ENCODE assay signal across 23 cellular contexts in the genomic region with DNA sequence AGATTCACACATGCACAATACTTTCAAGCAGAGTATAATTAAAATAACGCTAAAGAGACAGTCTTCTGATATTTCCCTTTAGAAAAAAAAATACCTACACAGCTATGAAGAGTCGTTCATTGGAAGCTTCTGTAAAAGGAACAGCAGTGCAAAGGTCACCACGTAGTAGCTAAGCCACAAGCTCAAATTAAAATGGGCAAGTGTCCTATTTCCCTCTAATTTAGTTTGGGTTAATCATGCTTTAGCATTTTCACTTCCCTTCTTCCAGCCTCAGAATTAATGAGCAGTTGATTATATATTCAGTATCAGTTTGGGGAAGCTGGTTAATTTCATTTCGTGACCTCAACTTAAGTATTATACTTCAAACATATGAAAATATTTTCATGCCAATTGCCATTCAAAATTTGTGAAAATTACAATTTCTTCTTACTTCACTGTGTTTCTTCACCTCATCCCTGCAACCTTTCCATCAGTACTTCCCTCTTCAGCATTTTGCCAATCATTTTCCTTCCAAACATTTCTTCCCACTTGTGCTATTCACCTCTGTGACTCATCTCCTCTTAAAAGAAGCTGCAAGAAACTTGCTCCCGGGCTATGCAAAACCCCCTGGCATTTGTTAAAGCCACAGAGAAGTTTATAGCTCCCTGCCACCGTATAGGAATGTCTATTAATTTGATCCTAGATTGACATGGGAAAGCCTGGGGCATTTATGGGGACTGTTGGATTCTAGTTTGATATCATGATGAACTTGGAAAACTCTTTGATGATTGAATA.
A peak's percentile ranks its signal among the peaks of the same experiment; 100 is the strongest.
DNase-seq lines count a peak whose midpoint lies in the region; ATAC-seq, FAIRE-seq and TF ChIP-seq lines count a peak whose summit lies in the region.
"Had no signal": no experiment of that assay in that cellular context is flagged by ENCODE, and none has a peak within 500 bp of the region (broad histone marks: within the 10 kb centered on the region; RNA-seq: fewer than 3 reads in every experiment).

No MANE protein-coding gene starts in this region.

- no peak overlapping the region for H3K9ac ChIP-seq in astrocyte (ENCODE audit: low read length)
- H3K9ac ChIP-seq: neural progenitor cell, SK-N-SH had no signal

- peak; percentile 23 for DNase-seq in EL
- DNase-seq in LHCN-M2 (ENCODE audit: low read depth), result peak; percentile 2
- peak; percentile 21 for DNase-seq in astrocyte (ENCODE audit: low read depth)
- DNase-seq in kidney tubule cell (ENCODE audit: low spot score), result peak; percentile 24
- no peak for DNase-seq in NCI-H1417 (lab: John Stamatoyannopoulos, UW)
- no peak for DNase-seq in amniotic stem cell (lab: John Stamatoyannopoulos, UW)
- no peak for DNase-seq in nephron progenitor cell
- DNase-seq: activated B cell treated with CpG ODN at 0.5 μM for 24 hours; activated CD8-positive, alpha-beta T cell treated with anti-CD3 and anti-CD28 coated beads for 36 hours; activated naive CD4-positive, alpha-beta T cell treated with anti-CD3 and anti-CD28 coated beads, Interleukin-2, amount 10 ng/mL, durations not matched to agents 7 days and 5 days; activated T-cell treated with anti-CD3 and anti-CD28 coated beads, Interleukin-2, amount 50 U/mL, for 48 hours; body of pancreas; CD4-positive, CD25-positive, alpha-beta regulatory T cell; DMS79; foreskin melanocyte; NCI-H1436 treated with DMSO at 0.1 percent for 48 hours; SK-N-SH; substantia nigra; uterus had no signal

- H3K4me1 ChIP-seq in astrocyte (ENCODE audit: insufficient read depth, low read length), result no peaks in the 10 kb centered on the region
- H3K4me1 ChIP-seq: body of pancreas, neural progenitor cell, uterus had no signal

- H3K9me3 ChIP-seq in astrocyte (ENCODE audit: insufficient read depth, low read depth, low read length), result no peaks in the 10 kb centered on the region
- H3K9me3 ChIP-seq: body of pancreas, SK-N-SH, uterus had no signal

- no peak overlapping the region for H3K4me3 ChIP-seq in astrocyte (ENCODE audit: insufficient read depth, low read depth, low read length)
- H3K4me3 ChIP-seq: body of pancreas, coronary artery, neural progenitor cell, uterus had no signal

- no peaks in the 10 kb centered on the region for H3K9me3 Mint-ChIP-seq in astrocyte (ENCODE audit: unreplicated experiment)
- H3K9me3 Mint-ChIP-seq in nephron progenitor cell, result no peaks in the 10 kb centered on the region
- H3K9me3 Mint-ChIP-seq: activated B cell treated with CpG ODN at 0.5 μM for 24 hours; activated CD8-positive, alpha-beta T cell treated with anti-CD3 and anti-CD28 coated beads for 36 hours; activated naive CD4-positive, alpha-beta T cell treated with anti-CD3 and anti-CD28 coated beads, Interleukin-2, amount 10 ng/mL, durations not matched to agents 7 days and 5 days; neural progenitor cell had no signal

- no peaks in the 10 kb centered on the region for H3K27me3 ChIP-seq in astrocyte (ENCODE audit: insufficient read depth, low read length)
- H3K27me3 ChIP-seq: body of pancreas, neural progenitor cell, uterus had no signal

- H3K36me3 ChIP-seq in astrocyte (ENCODE audit: insufficient read depth, low read length), result no peaks in the 10 kb centered on the region
- H3K36me3 ChIP-seq: neural progenitor cell, uterus had no signal

- H3K27ac Mint-ChIP-seq in astrocyte (ENCODE audit: unreplicated experiment), result no peak overlapping the region
- no peak overlapping the region for H3K27ac Mint-ChIP-seq in nephron progenitor cell
- H3K27ac Mint-ChIP-seq: activated B cell treated with CpG ODN at 0.5 μM for 24 hours; activated CD8-positive, alpha-beta T cell treated with anti-CD3 and anti-CD28 coated beads for 36 hours; activated naive CD4-positive, alpha-beta T cell treated with anti-CD3 and anti-CD28 coated beads, Interleukin-2, amount 10 ng/mL, durations not matched to agents 7 days and 5 days; CD4-positive, CD25-positive, alpha-beta regulatory T cell; neural progenitor cell had no signal

- H2AFZ ChIP-seq in astrocyte (ENCODE audit: low read depth, low read length), result no peak overlapping the region
- H2AFZ ChIP-seq: neural progenitor cell had no signal

- TF ChIP-seq CTCF in astrocyte (IDR thresholded peaks at IDR 0.05; ENCODE audit: insufficient read depth, low read depth, low read length) (no peak), nephron progenitor cell (IDR thresholded peaks at IDR 0.05) (no peak)

- H3K4me3 Mint-ChIP-seq in astrocyte (ENCODE audit: unreplicated experiment), result no peak overlapping the region
- no peak overlapping the region for H3K4me3 Mint-ChIP-seq in nephron progenitor cell
- H3K4me3 Mint-ChIP-seq: activated B cell treated with CpG ODN at 0.5 μM for 24 hours; activated CD8-positive, alpha-beta T cell treated with anti-CD3 and anti-CD28 coated beads for 36 hours; activated naive CD4-positive, alpha-beta T cell treated with anti-CD3 and anti-CD28 coated beads, Interleukin-2, amount 10 ng/mL, durations not matched to agents 7 days and 5 days; CD4-positive, CD25-positive, alpha-beta regulatory T cell; neural progenitor cell had no signal

- H3K27me3 Mint-ChIP-seq in astrocyte (ENCODE audit: low read depth, unreplicated experiment) (no peaks in the 10 kb centered on the region), nephron progenitor cell (ENCODE audit: low read depth, poor library complexity) (no peaks in the 10 kb centered on the region)
- H3K27me3 Mint-ChIP-seq: activated B cell treated with CpG ODN at 0.5 μM for 24 hours; activated CD8-positive, alpha-beta T cell treated with anti-CD3 and anti-CD28 coated beads for 36 hours; activated naive CD4-positive, alpha-beta T cell treated with anti-CD3 and anti-CD28 coated beads, Interleukin-2, amount 10 ng/mL, durations not matched to agents 7 days and 5 days; CD4-positive, CD25-positive, alpha-beta regulatory T cell had no signal

- no peak for ATAC-seq in GM21576 (IDR thresholded peaks at IDR 0.05; ENCODE audit: unreplicated experiment)
- ATAC-seq: activated CD8-positive, alpha-beta T cell treated with anti-CD3 and anti-CD28 coated beads for 36 hours; body of pancreas; Panc1 had no signal

- no peaks in the 10 kb centered on the region for H3K79me2 ChIP-seq in astrocyte (ENCODE audit: insufficient read depth, low read length)

- H3K4me1 Mint-ChIP-seq in astrocyte (ENCODE audit: low read depth, unreplicated experiment), result peaks cover 10% of the 10 kb centered on the region
- no peaks in the 10 kb centered on the region for H3K4me1 Mint-ChIP-seq in nephron progenitor cell
- H3K4me1 Mint-ChIP-seq: activated B cell treated with CpG ODN at 0.5 μM for 24 hours; activated naive CD4-positive, alpha-beta T cell treated with anti-CD3 and anti-CD28 coated beads, Interleukin-2, amount 10 ng/mL, durations not matched to agents 7 days and 5 days; CD4-positive, CD25-positive, alpha-beta regulatory T cell had no signal

- FAIRE-seq in astrocyte (lab: Jason Lieb, UNC), result no peak

- no peak overlapping the region for H3K4me2 ChIP-seq in astrocyte (ENCODE audit: low read length)
- H3K4me2 ChIP-seq: neural progenitor cell, SK-N-SH had no signal

- no peaks in the 10 kb centered on the region for H3K36me3 Mint-ChIP-seq in astrocyte (ENCODE audit: low read depth, unreplicated experiment)
- no peaks in the 10 kb centered on the region for H3K36me3 Mint-ChIP-seq in nephron progenitor cell (ENCODE audit: low read depth)
- H3K36me3 Mint-ChIP-seq: activated naive CD4-positive, alpha-beta T cell treated with anti-CD3 and anti-CD28 coated beads, Interleukin-2, amount 10 ng/mL, durations not matched to agents 7 days and 5 days; CD4-positive, CD25-positive, alpha-beta regulatory T cell; neural progenitor cell had no signal

- no peaks in the 10 kb centered on the region for H4K20me1 ChIP-seq in astrocyte (ENCODE audit: insufficient read depth, low read length)

- no peak overlapping the region for H3K27ac ChIP-seq in astrocyte (ENCODE audit: low read depth, low read length)
- H3K27ac ChIP-seq: body of pancreas, coronary artery, neural progenitor cell, uterus had no signal

Comparison
In these comparisons a context has a peak if more than half of its experiments do, and no peak if none do; other contexts are left out.
1. DNase-seq: peak in EL (single experiment), LHCN-M2 (single experiment), astrocyte (single experiment) and kidney tubule cell (single experiment); none in NCI-H1417 (0 of 3), amniotic stem cell (single experiment) and nephron progenitor cell (single experiment).